1 cellular context compared by ENCODE assay signal in the genomic region with DNA sequence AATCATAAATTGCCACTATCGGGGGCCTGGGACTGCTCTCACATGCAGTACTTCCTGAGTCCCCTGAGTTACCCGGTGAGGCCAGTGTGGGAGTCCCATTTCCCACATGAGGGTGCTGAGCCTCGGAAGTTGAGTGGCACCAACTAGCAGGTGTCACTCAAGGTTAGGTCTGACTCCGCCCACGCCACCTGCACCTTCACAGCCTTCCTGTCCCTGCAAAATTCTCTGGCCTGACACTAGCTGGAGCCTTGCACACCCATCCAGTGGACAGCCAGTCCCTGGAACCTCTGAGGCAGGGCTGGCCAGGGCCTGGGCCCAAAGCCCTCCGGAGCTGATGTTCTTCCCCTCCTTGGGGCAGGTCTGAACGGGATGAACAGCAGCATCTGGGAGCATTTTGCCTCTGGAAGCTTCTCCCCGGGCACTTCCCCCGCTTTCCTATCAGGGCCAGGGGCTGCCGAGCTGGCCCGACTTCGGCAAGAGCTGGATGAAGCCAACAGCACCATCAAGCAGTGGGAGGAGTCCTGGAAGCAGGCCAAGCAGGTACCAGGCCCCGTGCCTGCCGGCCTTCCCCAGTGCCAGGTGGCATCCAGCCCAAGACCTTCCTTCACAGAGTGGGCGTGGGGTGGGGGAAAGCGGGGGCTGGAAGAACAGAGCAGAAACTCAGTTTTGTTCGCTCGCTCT.
TF ChIP-seq lines count a peak whose summit lies in the region.

No MANE protein-coding gene starts in this region.

TF ChIP-seq in GM23338, 12 proteins besides CTCF, POLR2A, EP300 and RAD21 (continued from another document):
- TF ChIP-seq, protein P1, sequence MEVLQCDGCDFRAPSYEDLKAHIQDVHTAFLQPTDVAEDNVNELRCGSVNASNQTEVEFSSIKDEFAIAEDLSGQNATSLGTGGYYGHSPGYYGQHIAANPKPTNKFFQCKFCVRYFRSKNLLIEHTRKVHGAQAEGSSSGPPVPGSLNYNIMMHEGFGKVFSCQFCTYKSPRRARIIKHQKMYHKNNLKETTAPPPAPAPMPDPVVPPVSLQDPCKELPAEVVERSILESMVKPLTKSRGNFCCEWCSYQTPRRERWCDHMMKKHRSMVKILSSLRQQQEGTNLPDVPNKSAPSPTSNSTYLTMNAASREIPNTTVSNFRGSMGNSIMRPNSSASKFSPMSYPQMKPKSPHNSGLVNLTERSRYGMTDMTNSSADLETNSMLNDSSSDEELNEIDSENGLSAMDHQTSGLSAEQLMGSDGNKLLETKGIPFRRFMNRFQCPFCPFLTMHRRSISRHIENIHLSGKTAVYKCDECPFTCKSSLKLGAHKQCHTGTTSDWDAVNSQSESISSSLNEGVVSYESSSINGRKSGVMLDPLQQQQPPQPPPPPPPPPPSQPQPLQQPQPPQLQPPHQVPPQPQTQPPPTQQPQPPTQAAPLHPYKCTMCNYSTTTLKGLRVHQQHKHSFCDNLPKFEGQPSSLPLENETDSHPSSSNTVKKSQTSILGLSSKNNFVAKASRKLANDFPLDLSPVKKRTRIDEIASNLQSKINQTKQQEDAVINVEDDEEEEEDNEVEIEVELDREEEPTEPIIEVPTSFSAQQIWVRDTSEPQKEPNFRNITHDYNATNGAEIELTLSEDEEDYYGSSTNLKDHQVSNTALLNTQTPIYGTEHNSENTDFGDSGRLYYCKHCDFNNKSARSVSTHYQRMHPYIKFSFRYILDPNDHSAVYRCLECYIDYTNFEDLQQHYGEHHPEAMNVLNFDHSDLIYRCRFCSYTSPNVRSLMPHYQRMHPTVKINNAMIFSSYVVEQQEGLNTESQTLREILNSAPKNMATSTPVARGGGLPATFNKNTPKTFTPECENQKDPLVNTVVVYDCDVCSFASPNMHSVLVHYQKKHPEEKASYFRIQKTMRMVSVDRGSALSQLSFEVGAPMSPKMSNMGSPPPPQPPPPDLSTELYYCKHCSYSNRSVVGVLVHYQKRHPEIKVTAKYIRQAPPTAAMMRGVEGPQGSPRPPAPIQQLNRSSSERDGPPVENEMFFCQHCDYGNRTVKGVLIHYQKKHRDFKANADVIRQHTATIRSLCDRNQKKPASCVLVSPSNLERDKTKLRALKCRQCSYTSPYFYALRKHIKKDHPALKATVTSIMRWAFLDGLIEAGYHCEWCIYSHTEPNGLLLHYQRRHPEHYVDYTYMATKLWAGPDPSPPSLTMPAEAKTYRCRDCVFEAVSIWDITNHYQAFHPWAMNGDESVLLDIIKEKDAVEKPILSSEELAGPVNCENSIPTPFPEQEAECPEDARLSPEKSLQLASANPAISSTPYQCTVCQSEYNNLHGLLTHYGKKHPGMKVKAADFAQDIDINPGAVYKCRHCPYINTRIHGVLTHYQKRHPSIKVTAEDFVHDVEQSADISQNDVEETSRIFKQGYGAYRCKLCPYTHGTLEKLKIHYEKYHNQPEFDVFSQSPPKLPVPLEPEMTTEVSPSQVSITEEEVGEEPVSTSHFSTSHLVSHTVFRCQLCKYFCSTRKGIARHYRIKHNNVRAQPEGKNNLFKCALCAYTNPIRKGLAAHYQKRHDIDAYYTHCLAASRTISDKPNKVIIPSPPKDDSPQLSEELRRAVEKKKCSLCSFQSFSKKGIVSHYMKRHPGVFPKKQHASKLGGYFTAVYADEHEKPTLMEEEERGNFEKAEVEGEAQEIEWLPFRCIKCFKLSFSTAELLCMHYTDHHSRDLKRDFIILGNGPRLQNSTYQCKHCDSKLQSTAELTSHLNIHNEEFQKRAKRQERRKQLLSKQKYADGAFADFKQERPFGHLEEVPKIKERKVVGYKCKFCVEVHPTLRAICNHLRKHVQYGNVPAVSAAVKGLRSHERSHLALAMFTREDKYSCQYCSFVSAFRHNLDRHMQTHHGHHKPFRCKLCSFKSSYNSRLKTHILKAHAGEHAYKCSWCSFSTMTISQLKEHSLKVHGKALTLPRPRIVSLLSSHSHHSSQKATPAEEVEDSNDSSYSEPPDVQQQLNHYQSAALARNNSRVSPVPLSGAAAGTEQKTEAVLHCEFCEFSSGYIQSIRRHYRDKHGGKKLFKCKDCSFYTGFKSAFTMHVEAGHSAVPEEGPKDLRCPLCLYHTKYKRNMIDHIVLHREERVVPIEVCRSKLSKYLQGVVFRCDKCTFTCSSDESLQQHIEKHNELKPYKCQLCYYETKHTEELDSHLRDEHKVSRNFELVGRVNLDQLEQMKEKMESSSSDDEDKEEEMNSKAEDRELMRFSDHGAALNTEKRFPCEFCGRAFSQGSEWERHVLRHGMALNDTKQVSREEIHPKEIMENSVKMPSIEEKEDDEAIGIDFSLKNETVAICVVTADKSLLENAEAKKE (CRISPR knock-in tag; IDR thresholded peaks at IDR 0.05) = no peak
- no peak for TF ChIP-seq JUNB (IDR thresholded peaks at IDR 0.05; ENCODE audit: unreplicated experiment)
- TF ChIP-seq EZH2 (IDR thresholded peaks at IDR 0.05; ENCODE audit: low read depth, unreplicated experiment) = no peak
